8 cellular contexts compared by ENCODE assay signal in genomic region chrX:23902419-23902818, GRCh38. TPM values are rescaled to one million over a fixed set of nuclear protein-coding genes. Genes with fewer than 3 reads are reported as not detected.
DNase-seq lines count a peak whose midpoint lies in the region; ATAC-seq and TF ChIP-seq lines count a peak whose summit lies in the region.

No MANE protein-coding gene starts in this region.

- no peak for ATAC-seq in HG03439 (IDR thresholded peaks at IDR 0.05; ENCODE audit: unreplicated experiment)
- ATAC-seq in HG03045 (IDR thresholded peaks at IDR 0.05; ENCODE audit: unreplicated experiment) = no peak

- H3K4me1 ChIP-seq in neutrophil (ENCODE audit: control insufficient read depth in 1 of 2, insufficient read depth in 1 of 2, low read depth in 1 of 2, low read length in 1 of 2) = peaks cover 33 to 34% of the 10 kb centered on the region in 2 experiments

- H3K4me3 ChIP-seq in SK-N-MC = peak overlapping the region; percentile 26
- H3K4me3 ChIP-seq in fibroblast of mammary gland (ENCODE audit: control insufficient read depth, low read depth, low read length) = no peak overlapping the region
- H3K4me3 ChIP-seq in neutrophil (ENCODE audit: low read depth in 1 of 2, low read length in 1 of 2) = no peak overlapping the region

- H3K27me3 ChIP-seq in neutrophil = no peaks in the 10 kb centered on the region

- TF ChIP-seq CTCF in fibroblast of mammary gland (conservative IDR thresholded peaks at IDR 0.05; ENCODE audit: control insufficient read depth, insufficient read depth, low read depth, low read length) = peak; percentile 52
- TF ChIP-seq CTCF in neutrophil (IDR thresholded peaks at IDR 0.05) = peak; percentile 58

- intact Hi-C loops in activated T-helper 2 cell treated with anti-CD3 and anti-CD28 coated beads, Interferon-gamma antibody, Interleukin-2, Interleukin-4, amounts not matched to agents 10 μg/mL and 5 μg/mL and 100 μg/mL, durations not matched to agents 14 hours and 24 hours and 36 hours (cut with micrococcal nuclease) = loop anchor here (1.0 to 10.0 kb wide), 4 partner anchors 146 to 342 kb away; partner anchors contain the start of gene PRDX4

- no peaks in the 10 kb centered on the region for H3K9me3 Mint-ChIP-seq in activated T-helper 2 cell treated with anti-CD3 and anti-CD28 coated beads, Interferon-gamma antibody, Interleukin-2, Interleukin-4, amounts not matched to agents 10 μg/mL and 5 μg/mL and 100 μg/mL, durations not matched to agents 14 hours and 24 hours and 36 hours

- no peak overlapping the region for H3K4me3 Mint-ChIP-seq in activated T-helper 2 cell treated with anti-CD3 and anti-CD28 coated beads, Interferon-gamma antibody, Interleukin-2, Interleukin-4, amounts not matched to agents 10 μg/mL and 5 μg/mL and 100 μg/mL, durations not matched to agents 14 hours and 24 hours and 36 hours (ENCODE audit: low read depth)

- DNase-seq in EH (ENCODE audit: low read depth) (peak; percentile 67), KG1 (lab: John Stamatoyannopoulos, UW) (peak; percentile 6), SK-N-MC (ENCODE audit: low read depth, low spot score) (peak; percentile 59), fibroblast of mammary gland (ENCODE audit: low read depth) (peak; percentile 72)
- DNase-seq in activated T-helper 2 cell treated with anti-CD3 and anti-CD28 coated beads, Interferon-gamma antibody, Interleukin-2, Interleukin-4, amounts not matched to agents 10 μg/mL and 5 μg/mL and 100 μg/mL, durations not matched to agents 14 hours and 24 hours and 36 hours (ENCODE audit: low spot score) = no peak

- no peaks in the 10 kb centered on the region for H3K36me3 ChIP-seq in SK-N-MC (ENCODE audit: insufficient read depth, low read length)
- no peaks in the 10 kb centered on the region for H3K36me3 ChIP-seq in neutrophil

- no peak overlapping the region for H3K27ac Mint-ChIP-seq in activated T-helper 2 cell treated with anti-CD3 and anti-CD28 coated beads, Interferon-gamma antibody, Interleukin-2, Interleukin-4, amounts not matched to agents 10 μg/mL and 5 μg/mL and 100 μg/mL, durations not matched to agents 14 hours and 24 hours and 36 hours

- H3K27me3 Mint-ChIP-seq in activated T-helper 2 cell treated with anti-CD3 and anti-CD28 coated beads, Interferon-gamma antibody, Interleukin-2, Interleukin-4, amounts not matched to agents 10 μg/mL and 5 μg/mL and 100 μg/mL, durations not matched to agents 14 hours and 24 hours and 36 hours (ENCODE audit: low read depth) = no peaks in the 10 kb centered on the region

- H3K27ac ChIP-seq in SK-N-MC (no peak overlapping the region), neutrophil (peak overlapping the region; percentile 96)

- H3K36me3 Mint-ChIP-seq in activated T-helper 2 cell treated with anti-CD3 and anti-CD28 coated beads, Interferon-gamma antibody, Interleukin-2, Interleukin-4, amounts not matched to agents 10 μg/mL and 5 μg/mL and 100 μg/mL, durations not matched to agents 14 hours and 24 hours and 36 hours (ENCODE audit: low read depth) = no peaks in the 10 kb centered on the region

- H3K4me1 Mint-ChIP-seq in activated T-helper 2 cell treated with anti-CD3 and anti-CD28 coated beads, Interferon-gamma antibody, Interleukin-2, Interleukin-4, amounts not matched to agents 10 μg/mL and 5 μg/mL and 100 μg/mL, durations not matched to agents 14 hours and 24 hours and 36 hours (ENCODE audit: low read depth) = peaks cover 14% of the 10 kb centered on the region

- no peak overlapping the region for H3K9ac ChIP-seq in SK-N-MC (ENCODE audit: insufficient read length)

- no peaks in the 10 kb centered on the region for H3K9me3 ChIP-seq in SK-N-MC (ENCODE audit: low read depth, low read length)
- H3K9me3 ChIP-seq in neutrophil = no peaks in the 10 kb centered on the region

RNA-seq across cellular contexts. Expression of gene APOO, which starts 5.3 kb away (rescaled TPM):
- 21.9 and 22.4 TPM in 2 replicates for total RNA-seq in activated T-helper 2 cell treated with anti-CD3 and anti-CD28 coated beads, Interferon-gamma antibody, Interleukin-2, Interleukin-4, amounts not matched to agents 10 μg/mL and 5 μg/mL and 100 μg/mL, durations not matched to agents 14 hours and 24 hours and 36 hours

RNA-seq across cellular contexts. Expression of gene CXorf58, which starts 5.4 kb away (rescaled TPM):
- total RNA-seq in activated T-helper 2 cell treated with anti-CD3 and anti-CD28 coated beads, Interferon-gamma antibody, Interleukin-2, Interleukin-4, amounts not matched to agents 10 μg/mL and 5 μg/mL and 100 μg/mL, durations not matched to agents 14 hours and 24 hours and 36 hours = 0.21 TPM in 1 of 2 replicates, not detected in the other
